In genomic region chr3:72052841-72053409, GRCh38 we compare ENCODE assay signal across 1 cellular context.
A peak's percentile ranks its signal among the peaks of the same experiment; 100 is the strongest.
TF ChIP-seq lines count a peak whose summit lies in the region.

No MANE protein-coding gene starts in this region.

TF ChIP-seq in K562, 482 proteins besides CTCF, POLR2A, EP300 and RAD21 (continued from another document and continues in another):
- TF ChIP-seq ZNF398 (CRISPR knock-in tag; IDR thresholded peaks at IDR 0.05) (no peak), NR4A1 (CRISPR knock-in tag; IDR thresholded peaks at IDR 0.05) (no peak), NR4A1 (tag; IDR thresholded peaks at IDR 0.05) (no peak), ZNF512 (tag; IDR thresholded peaks at IDR 0.05) (no peak), TEAD2 (tag; IDR thresholded peaks at IDR 0.05) (no peak), SMC3 (conservative IDR thresholded peaks at IDR 0.05; ENCODE audit: insufficient read depth, low read depth, low read length) (no peak), NUFIP1 (IDR thresholded peaks at IDR 0.05; ENCODE audit: partially characterized antibody) (no peak), ATF6 (CRISPR knock-in tag; IDR thresholded peaks at IDR 0.05) (no peak), DNMT1 (IDR thresholded peaks at IDR 0.05) (no peak), ESRRA (IDR thresholded peaks at IDR 0.05; ENCODE audit: borderline replicate concordance, low read depth) (peak; percentile 40; the same call in 1 of the 2 replicates), SIN3B (IDR thresholded peaks at IDR 0.05; ENCODE audit: low read depth) (no peak), AFF4 (CRISPR knock-in tag; IDR thresholded peaks at IDR 0.05) (no peak), ZNF695 (CRISPR knock-in tag; IDR thresholded peaks at IDR 0.05) (no peak), ZNF551 (CRISPR knock-in tag; IDR thresholded peaks at IDR 0.05) (no peak), HES1 (IDR thresholded peaks at IDR 0.05; ENCODE audit: low read depth) (no peak), ZBTB40 (IDR thresholded peaks at IDR 0.05) (no peak), ZBTB40 (CRISPR knock-in tag; IDR thresholded peaks at IDR 0.05) (no peak), JUN (IDR thresholded peaks at IDR 0.05; ENCODE audit: borderline replicate concordance, low read depth, low read length) (peak; percentile 44; the same call in 1 of the 2 replicates), JUN (CRISPR knock-in tag; IDR thresholded peaks at IDR 0.05; ENCODE audit: borderline replicate concordance) (no peak), ZFP30 (CRISPR knock-in tag; IDR thresholded peaks at IDR 0.05; ENCODE audit: borderline replicate concordance) (no peak), ZZZ3 (IDR thresholded peaks at IDR 0.05) (no peak), SNIP1 (IDR thresholded peaks at IDR 0.05; ENCODE audit: low read depth) (no peak), ZNF224 (CRISPR knock-in tag; IDR thresholded peaks at IDR 0.05) (no peak), U2AF2 (optimal IDR thresholded peaks at IDR 0.05; ENCODE audit: low read depth, low read length) (no peak), NR2C2 (CRISPR knock-in tag; IDR thresholded peaks at IDR 0.05) (no peak), NR2C2 (tag; IDR thresholded peaks at IDR 0.05) (no peak), BRD4 (IDR thresholded peaks at IDR 0.05) (no peak), GABPA (tag; conservative IDR thresholded peaks at IDR 0.05; ENCODE audit: low read depth) (peak; percentile 34; the same call in 1 of the 2 replicates), BMI1 (IDR thresholded peaks at IDR 0.05; ENCODE audit: low read length) (no peak), L3MBTL2 (IDR thresholded peaks at IDR 0.05) (0 out of 2 replicates have a peak, but pooled peaks have one; percentile 38), POLR2AphosphoS5 (IDR thresholded peaks at IDR 0.05; ENCODE audit: control insufficient read depth, insufficient read depth, low read depth, low read length) (no peak), ID3 (CRISPR knock-in tag; IDR thresholded peaks at IDR 0.05) (no peak), ID3 (tag; IDR thresholded peaks at IDR 0.05) (0 out of 2 replicates have a peak, but pooled peaks have one; percentile 25), HDAC8 (tag; IDR thresholded peaks at IDR 0.05) (no peak), ILK (tag; IDR thresholded peaks at IDR 0.05; ENCODE audit: borderline replicate concordance, low read depth) (no peak), MXD1 (CRISPR knock-in tag; IDR thresholded peaks at IDR 0.05; ENCODE audit: borderline replicate concordance, poor library complexity, severe bottlenecking) (no peak), MED1 (CRISPR knock-in tag; IDR thresholded peaks at IDR 0.05; ENCODE audit: borderline replicate concordance) (no peak), CREB3L1 (IDR thresholded peaks at IDR 0.05; ENCODE audit: borderline replicate concordance, low read depth) (no peak; the same call in 1 of the 2 replicates), STAG1 (CRISPR knock-in tag; IDR thresholded peaks at IDR 0.05; ENCODE audit: borderline replicate concordance) (no peak), NR3C1 (CRISPR knock-in tag; IDR thresholded peaks at IDR 0.05) (no peak), MEF2D (tag; conservative IDR thresholded peaks at IDR 0.05; ENCODE audit: low read depth) (no peak), CBFA2T2 (conservative IDR thresholded peaks at IDR 0.05) (no peak), CHD4 (IDR thresholded peaks at IDR 0.05; ENCODE audit: insufficient read depth, insufficient replicate concordance, low read depth, low read length, poor library complexity, severe bottlenecking) (no peak), PCBP2 (IDR thresholded peaks at IDR 0.05; ENCODE audit: low read depth, low read length, poor library complexity, severe bottlenecking) (no peak)
